ENCODE assay signal across 2 cellular contexts in the genomic region with DNA sequence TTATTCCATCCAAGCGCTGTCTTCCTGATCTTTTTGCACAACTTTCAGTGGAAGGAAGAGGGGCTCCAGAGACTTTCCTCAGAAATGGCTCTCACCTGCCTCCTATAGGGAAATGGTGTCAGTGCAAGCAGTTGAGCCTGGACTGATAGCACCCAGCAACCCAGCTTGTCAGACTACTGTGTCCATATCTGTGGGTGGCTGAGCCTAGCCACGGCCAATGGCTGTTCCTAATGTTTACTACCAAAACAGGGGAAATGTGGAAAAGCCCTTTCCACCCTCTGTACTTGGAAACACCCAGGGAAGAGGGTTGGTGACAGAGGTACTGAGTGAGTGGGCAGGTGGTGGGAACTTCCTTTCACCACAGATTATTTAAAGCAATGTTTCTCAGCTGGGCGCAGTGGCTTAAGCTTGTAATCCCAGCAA.
TF ChIP-seq lines count a peak whose summit lies in the region.

No MANE protein-coding gene starts in this region.

TF ChIP-seq in HCT116, 20 proteins besides CTCF, POLR2A, EP300 and RAD21:
- TF ChIP-seq EZH2phosphoT487 (IDR thresholded peaks at IDR 0.05; ENCODE audit: borderline replicate concordance) (no peak), EZH2 (IDR thresholded peaks at IDR 0.05) (no peak)

TF ChIP-seq in K562, 482 proteins besides CTCF, POLR2A, EP300 and RAD21 (continues in another document):
- TF ChIP-seq, protein P1, sequence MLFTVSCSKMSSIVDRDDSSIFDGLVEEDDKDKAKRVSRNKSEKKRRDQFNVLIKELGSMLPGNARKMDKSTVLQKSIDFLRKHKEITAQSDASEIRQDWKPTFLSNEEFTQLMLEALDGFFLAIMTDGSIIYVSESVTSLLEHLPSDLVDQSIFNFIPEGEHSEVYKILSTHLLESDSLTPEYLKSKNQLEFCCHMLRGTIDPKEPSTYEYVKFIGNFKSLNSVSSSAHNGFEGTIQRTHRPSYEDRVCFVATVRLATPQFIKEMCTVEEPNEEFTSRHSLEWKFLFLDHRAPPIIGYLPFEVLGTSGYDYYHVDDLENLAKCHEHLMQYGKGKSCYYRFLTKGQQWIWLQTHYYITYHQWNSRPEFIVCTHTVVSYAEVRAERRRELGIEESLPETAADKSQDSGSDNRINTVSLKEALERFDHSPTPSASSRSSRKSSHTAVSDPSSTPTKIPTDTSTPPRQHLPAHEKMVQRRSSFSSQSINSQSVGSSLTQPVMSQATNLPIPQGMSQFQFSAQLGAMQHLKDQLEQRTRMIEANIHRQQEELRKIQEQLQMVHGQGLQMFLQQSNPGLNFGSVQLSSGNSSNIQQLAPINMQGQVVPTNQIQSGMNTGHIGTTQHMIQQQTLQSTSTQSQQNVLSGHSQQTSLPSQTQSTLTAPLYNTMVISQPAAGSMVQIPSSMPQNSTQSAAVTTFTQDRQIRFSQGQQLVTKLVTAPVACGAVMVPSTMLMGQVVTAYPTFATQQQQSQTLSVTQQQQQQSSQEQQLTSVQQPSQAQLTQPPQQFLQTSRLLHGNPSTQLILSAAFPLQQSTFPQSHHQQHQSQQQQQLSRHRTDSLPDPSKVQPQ (CRISPR knock-in tag; IDR thresholded peaks at IDR 0.05; ENCODE audit: borderline replicate concordance): no peak
- TF ChIP-seq IFI16 (CRISPR knock-in tag; IDR thresholded peaks at IDR 0.05) (no peak), FOXM1 (IDR thresholded peaks at IDR 0.05; ENCODE audit: low read depth) (no peak), FOXM1 (CRISPR knock-in tag; IDR thresholded peaks at IDR 0.05; ENCODE audit: low read depth) (no peak), TRIM28 (IDR thresholded peaks at IDR 0.05) (no peak), MAFK (IDR thresholded peaks at IDR 0.05; ENCODE audit: low read length) (0 out of 2 replicates have a peak, but pooled peaks have one; percentile 7), PHB (CRISPR knock-in tag; IDR thresholded peaks at IDR 0.05) (no peak), ZNF146 (CRISPR knock-in tag; IDR thresholded peaks at IDR 0.05; ENCODE audit: unreplicated experiment) (no peak), HSF4 (CRISPR knock-in tag; IDR thresholded peaks at IDR 0.05; ENCODE audit: borderline replicate concordance) (no peak), GTF2E2 (tag; IDR thresholded peaks at IDR 0.05) (no peak), SMARCE1 (IDR thresholded peaks at IDR 0.05) (no peak), RFX5 (IDR thresholded peaks at IDR 0.05; ENCODE audit: low read depth, low read length) (no peak), ZNF316 (IDR thresholded peaks at IDR 0.05) (no peak), HDGF (IDR thresholded peaks at IDR 0.05) (no peak), PHB2 (IDR thresholded peaks at IDR 0.05; ENCODE audit: low read depth) (no peak), ZNF263 (CRISPR knock-in tag; IDR thresholded peaks at IDR 0.05; ENCODE audit: borderline replicate concordance) (no peak), ETV6 (IDR thresholded peaks at IDR 0.05; ENCODE audit: borderline replicate concordance in 1 of 2, low read depth in 2 of 2, low read length in 1 of 2) (no peak), ETV6 (CRISPR knock-in tag; IDR thresholded peaks at IDR 0.05; ENCODE audit: borderline replicate concordance) (no peak), POU5F1 (IDR thresholded peaks at IDR 0.05; ENCODE audit: borderline replicate concordance, low read depth, low read length, partially characterized antibody) (no peak), COPS2 (conservative IDR thresholded peaks at IDR 0.05) (no peak), SIN3B (IDR thresholded peaks at IDR 0.05; ENCODE audit: low read depth) (no peak), ZKSCAN1 (IDR thresholded peaks at IDR 0.05; ENCODE audit: low read depth, low read length) (no peak), RCOR1 (IDR thresholded peaks at IDR 0.05; ENCODE audit: borderline replicate concordance in 1 of 2, low read depth in 2 of 2, low read length in 2 of 2) (0 out of 4 replicates have a peak, but pooled peaks of 1 of the 2 experiments have one; percentile 20), DACH1 (IDR thresholded peaks at IDR 0.05; ENCODE audit: partially characterized antibody) (no peak), ZFP30 (CRISPR knock-in tag; IDR thresholded peaks at IDR 0.05; ENCODE audit: borderline replicate concordance) (no peak), KLF10 (CRISPR knock-in tag; IDR thresholded peaks at IDR 0.05) (no peak), MEF2D (tag; conservative IDR thresholded peaks at IDR 0.05; ENCODE audit: low read depth) (no peak), ZEB2 (IDR thresholded peaks at IDR 0.05) (no peak), MXI1 (IDR thresholded peaks at IDR 0.05; ENCODE audit: low read depth, low read length) (no peak), TCF7L2 (IDR thresholded peaks at IDR 0.05; ENCODE audit: low read depth, low read length) (no peak), PCBP1 (IDR thresholded peaks at IDR 0.05; ENCODE audit: low read depth, low read length, poor library complexity, severe bottlenecking) (no peak), MAZ (CRISPR knock-in tag; conservative IDR thresholded peaks at IDR 0.05 in 1 of 2, IDR thresholded peaks at IDR 0.05 in 1 of 2) (0 out of 4 replicates have a peak, but pooled peaks of 1 of the 2 experiments have one; percentile 30), SREBF1 (IDR thresholded peaks at IDR 0.05; ENCODE audit: borderline replicate concordance, low read depth, low read length) (no peak), RBM22 (IDR thresholded peaks at IDR 0.05; ENCODE audit: low read depth, low read length, poor library complexity, severe bottlenecking) (no peak), ZNF133 (CRISPR knock-in tag; IDR thresholded peaks at IDR 0.05) (no peak), GATAD2A (IDR thresholded peaks at IDR 0.05) (no peak), CEBPB (tag; IDR thresholded peaks at IDR 0.05) (no peak), ARNT (IDR thresholded peaks at IDR 0.05) (no peak), ZNF124 (CRISPR knock-in tag; IDR thresholded peaks at IDR 0.05) (no peak), PURB (CRISPR knock-in tag; IDR thresholded peaks at IDR 0.05; ENCODE audit: low read depth) (no peak), CC2D1A (IDR thresholded peaks at IDR 0.05) (0 out of 2 replicates have a peak, but pooled peaks have one; percentile 45), ZFP1 (CRISPR knock-in tag; IDR thresholded peaks at IDR 0.05) (no peak), CREB1 (IDR thresholded peaks at IDR 0.05) (no peak), CREB1 (CRISPR knock-in tag; IDR thresholded peaks at IDR 0.05) (no peak), MTA2 (IDR thresholded peaks at IDR 0.05; ENCODE audit: low read depth) (no peak), SMC3 (conservative IDR thresholded peaks at IDR 0.05; ENCODE audit: insufficient read depth, low read depth, low read length) (peak; percentile 66), ZNF668 (CRISPR knock-in tag; IDR thresholded peaks at IDR 0.05) (no peak), SP1 (CRISPR knock-in tag; IDR thresholded peaks at IDR 0.05) (0 out of 2 replicates have a peak, but pooled peaks have one; percentile 7), ZSCAN29 (IDR thresholded peaks at IDR 0.05) (no peak), CCNT2 (IDR thresholded peaks at IDR 0.05; ENCODE audit: borderline replicate concordance, extremely low read depth, insufficient read length, low read depth, low read length) (no peak)
- TF ChIP-seq, protein P2, sequence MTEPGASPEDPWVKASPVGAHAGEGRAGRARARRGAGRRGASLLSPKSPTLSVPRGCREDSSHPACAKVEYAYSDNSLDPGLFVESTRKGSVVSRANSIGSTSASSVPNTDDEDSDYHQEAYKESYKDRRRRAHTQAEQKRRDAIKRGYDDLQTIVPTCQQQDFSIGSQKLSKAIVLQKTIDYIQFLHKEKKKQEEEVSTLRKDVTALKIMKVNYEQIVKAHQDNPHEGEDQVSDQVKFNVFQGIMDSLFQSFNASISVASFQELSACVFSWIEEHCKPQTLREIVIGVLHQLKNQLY (CRISPR knock-in tag; conservative IDR thresholded peaks at IDR 0.05): no peak
- TF ChIP-seq, protein P3, sequence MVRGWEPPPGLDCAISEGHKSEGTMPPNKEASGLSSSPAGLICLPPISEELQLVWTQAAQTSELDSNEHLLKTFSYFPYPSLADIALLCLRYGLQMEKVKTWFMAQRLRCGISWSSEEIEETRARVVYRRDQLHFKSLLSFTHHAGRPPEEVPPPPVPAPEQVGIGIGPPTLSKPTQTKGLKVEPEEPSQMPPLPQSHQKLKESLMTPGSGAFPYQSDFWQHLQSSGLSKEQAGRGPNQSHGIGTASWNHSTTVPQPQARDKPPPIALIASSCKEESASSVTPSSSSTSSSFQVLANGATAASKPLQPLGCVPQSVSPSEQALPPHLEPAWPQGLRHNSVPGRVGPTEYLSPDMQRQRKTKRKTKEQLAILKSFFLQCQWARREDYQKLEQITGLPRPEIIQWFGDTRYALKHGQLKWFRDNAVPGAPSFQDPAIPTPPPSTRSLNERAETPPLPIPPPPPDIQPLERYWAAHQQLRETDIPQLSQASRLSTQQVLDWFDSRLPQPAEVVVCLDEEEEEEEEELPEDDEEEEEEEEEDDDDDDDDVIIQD (CRISPR knock-in tag; IDR thresholded peaks at IDR 0.05): no peak
- TF ChIP-seq, protein P4, sequence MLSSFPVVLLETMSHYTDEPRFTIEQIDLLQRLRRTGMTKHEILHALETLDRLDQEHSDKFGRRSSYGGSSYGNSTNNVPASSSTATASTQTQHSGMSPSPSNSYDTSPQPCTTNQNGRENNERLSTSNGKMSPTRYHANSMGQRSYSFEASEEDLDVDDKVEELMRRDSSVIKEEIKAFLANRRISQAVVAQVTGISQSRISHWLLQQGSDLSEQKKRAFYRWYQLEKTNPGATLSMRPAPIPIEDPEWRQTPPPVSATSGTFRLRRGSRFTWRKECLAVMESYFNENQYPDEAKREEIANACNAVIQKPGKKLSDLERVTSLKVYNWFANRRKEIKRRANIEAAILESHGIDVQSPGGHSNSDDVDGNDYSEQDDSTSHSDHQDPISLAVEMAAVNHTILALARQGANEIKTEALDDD (IDR thresholded peaks at IDR 0.05): no peak
- TF ChIP-seq, protein P5, sequence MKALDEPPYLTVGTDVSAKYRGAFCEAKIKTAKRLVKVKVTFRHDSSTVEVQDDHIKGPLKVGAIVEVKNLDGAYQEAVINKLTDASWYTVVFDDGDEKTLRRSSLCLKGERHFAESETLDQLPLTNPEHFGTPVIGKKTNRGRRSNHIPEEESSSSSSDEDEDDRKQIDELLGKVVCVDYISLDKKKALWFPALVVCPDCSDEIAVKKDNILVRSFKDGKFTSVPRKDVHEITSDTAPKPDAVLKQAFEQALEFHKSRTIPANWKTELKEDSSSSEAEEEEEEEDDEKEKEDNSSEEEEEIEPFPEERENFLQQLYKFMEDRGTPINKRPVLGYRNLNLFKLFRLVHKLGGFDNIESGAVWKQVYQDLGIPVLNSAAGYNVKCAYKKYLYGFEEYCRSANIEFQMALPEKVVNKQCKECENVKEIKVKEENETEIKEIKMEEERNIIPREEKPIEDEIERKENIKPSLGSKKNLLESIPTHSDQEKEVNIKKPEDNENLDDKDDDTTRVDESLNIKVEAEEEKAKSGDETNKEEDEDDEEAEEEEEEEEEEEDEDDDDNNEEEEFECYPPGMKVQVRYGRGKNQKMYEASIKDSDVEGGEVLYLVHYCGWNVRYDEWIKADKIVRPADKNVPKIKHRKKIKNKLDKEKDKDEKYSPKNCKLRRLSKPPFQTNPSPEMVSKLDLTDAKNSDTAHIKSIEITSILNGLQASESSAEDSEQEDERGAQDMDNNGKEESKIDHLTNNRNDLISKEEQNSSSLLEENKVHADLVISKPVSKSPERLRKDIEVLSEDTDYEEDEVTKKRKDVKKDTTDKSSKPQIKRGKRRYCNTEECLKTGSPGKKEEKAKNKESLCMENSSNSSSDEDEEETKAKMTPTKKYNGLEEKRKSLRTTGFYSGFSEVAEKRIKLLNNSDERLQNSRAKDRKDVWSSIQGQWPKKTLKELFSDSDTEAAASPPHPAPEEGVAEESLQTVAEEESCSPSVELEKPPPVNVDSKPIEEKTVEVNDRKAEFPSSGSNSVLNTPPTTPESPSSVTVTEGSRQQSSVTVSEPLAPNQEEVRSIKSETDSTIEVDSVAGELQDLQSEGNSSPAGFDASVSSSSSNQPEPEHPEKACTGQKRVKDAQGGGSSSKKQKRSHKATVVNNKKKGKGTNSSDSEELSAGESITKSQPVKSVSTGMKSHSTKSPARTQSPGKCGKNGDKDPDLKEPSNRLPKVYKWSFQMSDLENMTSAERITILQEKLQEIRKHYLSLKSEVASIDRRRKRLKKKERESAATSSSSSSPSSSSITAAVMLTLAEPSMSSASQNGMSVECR (CRISPR knock-in tag; IDR thresholded peaks at IDR 0.05): no peak
- TF ChIP-seq, protein P6, sequence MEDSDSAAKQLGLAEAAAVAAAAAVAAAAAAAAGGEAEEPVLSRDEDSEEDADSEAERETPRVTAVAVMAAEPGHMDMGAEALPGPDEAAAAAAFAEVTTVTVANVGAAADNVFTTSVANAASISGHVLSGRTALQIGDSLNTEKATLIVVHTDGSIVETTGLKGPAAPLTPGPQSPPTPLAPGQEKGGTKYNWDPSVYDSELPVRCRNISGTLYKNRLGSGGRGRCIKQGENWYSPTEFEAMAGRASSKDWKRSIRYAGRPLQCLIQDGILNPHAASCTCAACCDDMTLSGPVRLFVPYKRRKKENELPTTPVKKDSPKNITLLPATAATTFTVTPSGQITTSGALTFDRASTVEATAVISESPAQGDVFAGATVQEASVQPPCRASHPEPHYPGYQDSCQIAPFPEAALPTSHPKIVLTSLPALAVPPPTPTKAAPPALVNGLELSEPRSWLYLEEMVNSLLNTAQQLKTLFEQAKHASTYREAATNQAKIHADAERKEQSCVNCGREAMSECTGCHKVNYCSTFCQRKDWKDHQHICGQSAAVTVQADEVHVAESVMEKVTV (CRISPR knock-in tag; IDR thresholded peaks at IDR 0.05): peak; percentile 66
- TF ChIP-seq, protein P7, sequence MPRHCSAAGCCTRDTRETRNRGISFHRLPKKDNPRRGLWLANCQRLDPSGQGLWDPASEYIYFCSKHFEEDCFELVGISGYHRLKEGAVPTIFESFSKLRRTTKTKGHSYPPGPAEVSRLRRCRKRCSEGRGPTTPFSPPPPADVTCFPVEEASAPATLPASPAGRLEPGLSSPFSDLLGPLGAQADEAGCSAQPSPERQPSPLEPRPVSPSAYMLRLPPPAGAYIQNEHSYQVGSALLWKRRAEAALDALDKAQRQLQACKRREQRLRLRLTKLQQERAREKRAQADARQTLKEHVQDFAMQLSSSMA (CRISPR knock-in tag; IDR thresholded peaks at IDR 0.05): no peak
- TF ChIP-seq, protein P8, sequence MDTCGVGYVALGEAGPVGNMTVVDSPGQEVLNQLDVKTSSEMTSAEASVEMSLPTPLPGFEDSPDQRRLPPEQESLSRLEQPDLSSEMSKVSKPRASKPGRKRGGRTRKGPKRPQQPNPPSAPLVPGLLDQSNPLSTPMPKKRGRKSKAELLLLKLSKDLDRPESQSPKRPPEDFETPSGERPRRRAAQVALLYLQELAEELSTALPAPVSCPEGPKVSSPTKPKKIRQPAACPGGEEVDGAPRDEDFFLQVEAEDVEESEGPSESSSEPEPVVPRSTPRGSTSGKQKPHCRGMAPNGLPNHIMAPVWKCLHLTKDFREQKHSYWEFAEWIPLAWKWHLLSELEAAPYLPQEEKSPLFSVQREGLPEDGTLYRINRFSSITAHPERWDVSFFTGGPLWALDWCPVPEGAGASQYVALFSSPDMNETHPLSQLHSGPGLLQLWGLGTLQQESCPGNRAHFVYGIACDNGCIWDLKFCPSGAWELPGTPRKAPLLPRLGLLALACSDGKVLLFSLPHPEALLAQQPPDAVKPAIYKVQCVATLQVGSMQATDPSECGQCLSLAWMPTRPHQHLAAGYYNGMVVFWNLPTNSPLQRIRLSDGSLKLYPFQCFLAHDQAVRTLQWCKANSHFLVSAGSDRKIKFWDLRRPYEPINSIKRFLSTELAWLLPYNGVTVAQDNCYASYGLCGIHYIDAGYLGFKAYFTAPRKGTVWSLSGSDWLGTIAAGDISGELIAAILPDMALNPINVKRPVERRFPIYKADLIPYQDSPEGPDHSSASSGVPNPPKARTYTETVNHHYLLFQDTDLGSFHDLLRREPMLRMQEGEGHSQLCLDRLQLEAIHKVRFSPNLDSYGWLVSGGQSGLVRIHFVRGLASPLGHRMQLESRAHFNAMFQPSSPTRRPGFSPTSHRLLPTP (IDR thresholded peaks at IDR 0.05; ENCODE audit: borderline replicate concordance, extremely low read depth, insufficient read length): no peak
